ENCODE assay signal across 17 cellular contexts in the genomic region with DNA sequence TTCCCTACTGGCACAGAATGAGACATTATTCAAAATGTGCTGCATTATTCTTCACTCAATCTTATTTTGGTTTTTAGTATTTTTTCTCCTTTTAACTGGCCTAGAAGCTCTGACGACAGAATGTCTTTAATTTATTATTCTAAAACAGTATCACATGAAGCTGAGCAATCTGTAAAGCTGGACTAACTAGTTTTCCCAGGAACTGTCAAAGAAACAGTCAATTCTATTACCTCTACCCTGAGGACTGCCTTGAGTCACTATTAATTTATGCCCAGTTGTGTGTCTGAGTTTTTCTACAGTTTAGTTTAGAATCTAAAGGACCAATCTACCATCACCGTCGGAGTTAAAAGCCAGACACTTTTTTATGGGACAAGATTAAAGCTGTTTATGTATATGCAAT.
"Had no signal": no experiment of that assay in that cellular context is flagged by ENCODE, and none has a peak within 500 bp of the region (broad histone marks: within the 10 kb centered on the region; RNA-seq: fewer than 3 reads in every experiment).

No MANE protein-coding gene starts in this region.

- H3K9me3 Mint-ChIP-seq: activated T-helper 2 cell treated with anti-CD3 and anti-CD28 coated beads, Interferon-gamma antibody, Interleukin-2, Interleukin-4, amounts not matched to agents 10 μg/mL and 5 μg/mL and 100 μg/mL, durations not matched to agents 14 hours and 24 hours and 36 hours; memory B cell; naive thymus-derived CD8-positive, alpha-beta T cell had no signal

- DNase-seq: activated CD4-positive, CD25-positive, alpha-beta regulatory T cell treated with anti-CD3 and anti-CD28 coated beads, Interleukin-2, amount 50 U/mL, for 72 hours; activated naive CD4-positive, alpha-beta T cell treated with anti-CD3 and anti-CD28 coated beads, Interleukin-2, amount 50 U/mL, for 16 hours; adrenal gland; caudate nucleus; left lung; naive thymus-derived CD8-positive, alpha-beta T cell; nucleus accumbens; posterior cingulate gyrus; stimulated activated CD4-positive, alpha-beta T cell treated with anti-CD3 and anti-CD28 coated beads, Interleukin-4, amount 100 ng/mL, for 24 hours; stimulated activated naive CD4-positive, alpha-beta T cell treated with Interleukin-2 at 50 U/mL for 16 hours; substantia nigra; T-helper 9 cell; upper lobe of left lung had no signal

- H3K27ac Mint-ChIP-seq: activated T-helper 2 cell treated with anti-CD3 and anti-CD28 coated beads, Interferon-gamma antibody, Interleukin-2, Interleukin-4, amounts not matched to agents 10 μg/mL and 5 μg/mL and 100 μg/mL, durations not matched to agents 14 hours and 24 hours and 36 hours; memory B cell had no signal

- H3K36me3 ChIP-seq: adrenal gland had no signal

- H3K27me3 Mint-ChIP-seq: memory B cell; naive thymus-derived CD8-positive, alpha-beta T cell had no signal

- H3K27ac ChIP-seq: adrenal gland, esophagus muscularis mucosa, gastroesophageal sphincter, left lung, upper lobe of left lung had no signal

- H3K4me3 ChIP-seq: adrenal gland, esophagus muscularis mucosa, gastroesophageal sphincter, left lung, upper lobe of left lung had no signal

- H3K9me3 ChIP-seq: adrenal gland, esophagus muscularis mucosa, gastroesophageal sphincter, left lung, upper lobe of left lung had no signal

- H3K4me1 ChIP-seq: adrenal gland, esophagus muscularis mucosa, gastroesophageal sphincter, left lung, upper lobe of left lung had no signal

- H3K27me3 ChIP-seq: adrenal gland, esophagus muscularis mucosa, gastroesophageal sphincter, left lung, upper lobe of left lung had no signal

- H3K4me3 Mint-ChIP-seq: memory B cell; naive thymus-derived CD8-positive, alpha-beta T cell had no signal

- ATAC-seq: gastroesophageal sphincter; left lung; naive thymus-derived CD8-positive, alpha-beta T cell had no signal
